In the genomic region with DNA sequence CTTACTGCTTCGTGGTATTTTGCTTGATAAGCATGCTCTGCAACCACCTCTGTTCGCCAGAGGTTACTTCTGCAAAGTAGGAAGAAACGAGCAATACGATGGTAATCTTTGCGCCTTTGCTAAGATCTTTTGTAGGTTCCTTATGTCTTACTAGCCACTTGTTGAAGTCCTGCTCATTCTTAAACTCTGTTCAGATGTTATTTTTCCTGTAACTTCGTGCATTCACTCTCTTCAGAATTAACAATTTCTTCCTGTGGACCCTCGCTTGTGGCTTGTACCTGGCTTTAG, we compare ENCODE assay signal across 8 cellular contexts. TPM values are rescaled to one million over a fixed set of nuclear protein-coding genes. Genes with fewer than 3 reads are reported as not detected.
A peak's percentile ranks its signal among the peaks of the same experiment; 100 is the strongest.
DNase-seq lines count a peak whose midpoint lies in the region; ATAC-seq and TF ChIP-seq lines count a peak whose summit lies in the region.

No MANE protein-coding gene starts in this region.

- peaks cover 11% of the 10 kb centered on the region for H3K9me3 Mint-ChIP-seq in dendritic cell treated with granulocyte-macrophage colony-stimulating factor and Interleukin-4, amounts not matched to agents 40 ng/mL and 50 ng/mL, for 4 days

- H3K9ac ChIP-seq in neural cell (ENCODE audit: low read length): peak overlapping the region; percentile 82

- no peaks in the 10 kb centered on the region for H3K27me3 ChIP-seq in neural cell (ENCODE audit: insufficient read depth, low read depth, low read length)

- no peak for TF ChIP-seq CTCF in AG10803 (conservative IDR thresholded peaks at IDR 0.05; ENCODE audit: low read length)
- TF ChIP-seq CTCF in neural cell (IDR thresholded peaks at IDR 0.05; ENCODE audit: poor library complexity, severe bottlenecking): peak; percentile 56

- peak overlapping the region; percentile 93 for H3K27ac Mint-ChIP-seq in dendritic cell treated with granulocyte-macrophage colony-stimulating factor and Interleukin-4, amounts not matched to agents 40 ng/mL and 50 ng/mL, for 4 days

- peaks cover 54% of the 10 kb centered on the region for H3K36me3 Mint-ChIP-seq in dendritic cell treated with granulocyte-macrophage colony-stimulating factor and Interleukin-4, amounts not matched to agents 40 ng/mL and 50 ng/mL, for 4 days (ENCODE audit: low read depth)

- TF ChIP-seq EP300 in neural cell (conservative IDR thresholded peaks at IDR 0.05; ENCODE audit: poor library complexity, severe bottlenecking): no peak

- H3K9me2 ChIP-seq in neural cell (ENCODE audit: insufficient read depth, low read length): no peaks in the 10 kb centered on the region

- H3K4me2 ChIP-seq in neural cell (ENCODE audit: low read length): peak overlapping the region; percentile 92

- intact Hi-C loops in dendritic cell treated with granulocyte-macrophage colony-stimulating factor and Interleukin-4, amounts not matched to agents 40 ng/mL and 50 ng/mL, for 4 days (cut with micrococcal nuclease): loop anchor here (5.0 kb wide), 1 partner anchor 37 kb away; a partner anchor contains a TSS

- peak overlapping the region; percentile 93 for H3K4me3 Mint-ChIP-seq in dendritic cell treated with granulocyte-macrophage colony-stimulating factor and Interleukin-4, amounts not matched to agents 40 ng/mL and 50 ng/mL, for 4 days

- peak; percentile 48 for TF ChIP-seq RAD21 in neural cell (conservative IDR thresholded peaks at IDR 0.05)

- peak overlapping the region; percentile 70 for H3K4me3 ChIP-seq in AG10803 (ENCODE audit: low read length)
- peak overlapping the region; percentile 79 for H3K4me3 ChIP-seq in neural cell (ENCODE audit: low read length)

- peak overlapping the region; percentile 63 for H2AFZ ChIP-seq in neural cell (ENCODE audit: low read depth, low read length)

- ATAC-seq in GM19438 (IDR thresholded peaks at IDR 0.05; ENCODE audit: low read depth, unreplicated experiment): peak; percentile 4

- no peaks in the 10 kb centered on the region for H3K36me3 ChIP-seq in neural cell (ENCODE audit: insufficient read depth, low read length)

- no peaks in the 10 kb centered on the region for H4K20me1 ChIP-seq in neural cell (ENCODE audit: insufficient read depth)

- H3K79me2 ChIP-seq in neural cell (replicated peaks; ENCODE audit: insufficient read depth, low read length): peaks cover 35% of the 10 kb centered on the region

- H3K9me3 ChIP-seq in neural cell (ENCODE audit: low read length): no peaks in the 10 kb centered on the region

- DNase-seq in AG10803 (ENCODE audit: low read depth) (no peak), NCI-H187 treated with DMSO at 0.1 percent for 48 hours (lab: John Stamatoyannopoulos, UW) (peak; percentile 14), GOT3 (lab: John Stamatoyannopoulos, UW) (no peak), OCI-M1 (lab: John Stamatoyannopoulos, UW) (no peak)
- DNase-seq in stimulated activated CD4-positive, alpha-beta T cell treated with anti-CD3 and anti-CD28 coated beads, Interleukin-2, amount 100 ng/mL, for 24 hours: no peak

- H3F3A ChIP-seq in neural cell (ENCODE audit: insufficient read depth, low read length, poor library complexity, severe bottlenecking): no peaks in the 10 kb centered on the region

- H3K27me3 Mint-ChIP-seq in dendritic cell treated with granulocyte-macrophage colony-stimulating factor and Interleukin-4, amounts not matched to agents 40 ng/mL and 50 ng/mL, for 4 days: no peaks in the 10 kb centered on the region

- peaks cover 31% of the 10 kb centered on the region for H3K4me1 Mint-ChIP-seq in dendritic cell treated with granulocyte-macrophage colony-stimulating factor and Interleukin-4, amounts not matched to agents 40 ng/mL and 50 ng/mL, for 4 days (ENCODE audit: low read depth)

- peak overlapping the region; percentile 90 for H3K27ac ChIP-seq in neural cell (ENCODE audit: low read length)

TF ChIP-seq in neural cell, 6 proteins besides CTCF, POLR2A, EP300 and RAD21:
- no peak for TF ChIP-seq EZH2 (IDR thresholded peaks at IDR 0.05; ENCODE audit: borderline replicate concordance, insufficient read depth, low read length, poor library complexity, severe bottlenecking)
- TF ChIP-seq SMC3 (conservative IDR thresholded peaks at IDR 0.05; ENCODE audit: poor library complexity): no peak
- no peak for TF ChIP-seq MXI1 (conservative IDR thresholded peaks at IDR 0.05; ENCODE audit: poor library complexity, severe bottlenecking)
- no peak for TF ChIP-seq TAF1 (IDR thresholded peaks at IDR 0.05; ENCODE audit: low read depth)
- no peak for TF ChIP-seq POLR2AphosphoS5 (IDR thresholded peaks at IDR 0.05)
- TF ChIP-seq, protein P1, sequence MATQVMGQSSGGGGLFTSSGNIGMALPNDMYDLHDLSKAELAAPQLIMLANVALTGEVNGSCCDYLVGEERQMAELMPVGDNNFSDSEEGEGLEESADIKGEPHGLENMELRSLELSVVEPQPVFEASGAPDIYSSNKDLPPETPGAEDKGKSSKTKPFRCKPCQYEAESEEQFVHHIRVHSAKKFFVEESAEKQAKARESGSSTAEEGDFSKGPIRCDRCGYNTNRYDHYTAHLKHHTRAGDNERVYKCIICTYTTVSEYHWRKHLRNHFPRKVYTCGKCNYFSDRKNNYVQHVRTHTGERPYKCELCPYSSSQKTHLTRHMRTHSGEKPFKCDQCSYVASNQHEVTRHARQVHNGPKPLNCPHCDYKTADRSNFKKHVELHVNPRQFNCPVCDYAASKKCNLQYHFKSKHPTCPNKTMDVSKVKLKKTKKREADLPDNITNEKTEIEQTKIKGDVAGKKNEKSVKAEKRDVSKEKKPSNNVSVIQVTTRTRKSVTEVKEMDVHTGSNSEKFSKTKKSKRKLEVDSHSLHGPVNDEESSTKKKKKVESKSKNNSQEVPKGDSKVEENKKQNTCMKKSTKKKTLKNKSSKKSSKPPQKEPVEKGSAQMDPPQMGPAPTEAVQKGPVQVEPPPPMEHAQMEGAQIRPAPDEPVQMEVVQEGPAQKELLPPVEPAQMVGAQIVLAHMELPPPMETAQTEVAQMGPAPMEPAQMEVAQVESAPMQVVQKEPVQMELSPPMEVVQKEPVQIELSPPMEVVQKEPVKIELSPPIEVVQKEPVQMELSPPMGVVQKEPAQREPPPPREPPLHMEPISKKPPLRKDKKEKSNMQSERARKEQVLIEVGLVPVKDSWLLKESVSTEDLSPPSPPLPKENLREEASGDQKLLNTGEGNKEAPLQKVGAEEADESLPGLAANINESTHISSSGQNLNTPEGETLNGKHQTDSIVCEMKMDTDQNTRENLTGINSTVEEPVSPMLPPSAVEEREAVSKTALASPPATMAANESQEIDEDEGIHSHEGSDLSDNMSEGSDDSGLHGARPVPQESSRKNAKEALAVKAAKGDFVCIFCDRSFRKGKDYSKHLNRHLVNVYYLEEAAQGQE (IDR thresholded peaks at IDR 0.05; ENCODE audit: borderline replicate concordance): no peak

RNA-seq across cellular contexts. Expression of a gene that starts 0.8 kb away (rescaled TPM):
- 52.8 and 82.5 TPM in 2 replicates for polyA plus RNA-seq in neural cell
- 52.7 and 55.3 TPM in 2 replicates for polyA minus RNA-seq in neural cell

RNA-seq across cellular contexts. Expression of a gene that starts 35.9 kb away (rescaled TPM):
- polyA plus RNA-seq in neural cell: 104 and 124 TPM in 2 replicates
- polyA minus RNA-seq in neural cell: 60.1 and 115 TPM in 2 replicates

RNA-seq across cellular contexts. Expression of a gene that starts 39.1 kb away (rescaled TPM):
- 3.4 and 4.7 TPM in 2 replicates for polyA plus RNA-seq in neural cell
- 6.5 and 9.3 TPM in 2 replicates for polyA minus RNA-seq in neural cell
